17 cellular contexts compared by ENCODE assay signal in genomic region chr1:98278055-98278454, GRCh38.
"Had no signal": no experiment of that assay in that cellular context is flagged by ENCODE, and none has a peak within 500 bp of the region (broad histone marks: within the 10 kb centered on the region; RNA-seq: fewer than 3 reads in every experiment).

No MANE protein-coding gene starts in this region.

- H3K4me3 ChIP-seq: ovary, testis, uterus had no signal

- H3K27me3 Mint-ChIP-seq: activated CD4-positive, alpha-beta memory T cell treated with anti-CD3 and anti-CD28 coated beads, Interleukin-2, amount 10 ng/mL, durations not matched to agents 7 days and 5 days; dendritic cell treated with granulocyte-macrophage colony-stimulating factor and Interleukin-4, amounts not matched to agents 40 ng/mL and 50 ng/mL, for 4 days; effector memory CD8-positive, alpha-beta T cell; stimulated activated naive CD8-positive, alpha-beta T cell treated with anti-CD3 and anti-CD28 coated beads, Interleukin-15, amount 100 ng/mL, for 72 hours; T-cell had no signal

- H3K4me1 ChIP-seq: testis, uterus had no signal

- DNase-seq: activated CD4-positive, alpha-beta memory T cell treated with anti-CD3 and anti-CD28 coated beads, Interleukin-2, amount 10 ng/mL, durations not matched to agents 7 days and 5 days; activated CD4-positive, alpha-beta T cell treated with anti-CD3 and anti-CD28 coated beads for 36 hours; activated CD8-positive, alpha-beta memory T cell treated with anti-CD3 and anti-CD28 coated beads, Interleukin-2, amount 50 U/mL, for 4 hours; activated naive CD4-positive, alpha-beta T cell treated with anti-CD3 and anti-CD28 coated beads for 36 hours; activated T-cell treated with anti-CD3 and anti-CD28 coated beads, Interleukin-2, amount 50 U/mL, for 72 hours; central memory CD4-positive, alpha-beta T cell; effector memory CD8-positive, alpha-beta T cell; nephron progenitor cell; ovary; retina; stimulated activated CD4-positive, alpha-beta T cell treated with anti-CD3 and anti-CD28 coated beads, Interleukin-4, amount 100 ng/mL, for 4 hours; stimulated activated naive CD8-positive, alpha-beta T cell treated with anti-CD3 and anti-CD28 coated beads, Interleukin-15, amount 100 ng/mL, for 72 hours; T-cell; testis; uterus had no signal

- H3K4me3 Mint-ChIP-seq: activated CD4-positive, alpha-beta memory T cell treated with anti-CD3 and anti-CD28 coated beads, Interleukin-2, amount 10 ng/mL, durations not matched to agents 7 days and 5 days; activated CD4-positive, alpha-beta T cell treated with anti-CD3 and anti-CD28 coated beads for 36 hours; activated naive CD4-positive, alpha-beta T cell treated with anti-CD3 and anti-CD28 coated beads for 36 hours; activated T-cell treated with anti-CD3 and anti-CD28 coated beads, Interleukin-2, amount 50 U/mL, for 72 hours; dendritic cell treated with granulocyte-macrophage colony-stimulating factor and Interleukin-4, amounts not matched to agents 40 ng/mL and 50 ng/mL, for 4 days; effector memory CD8-positive, alpha-beta T cell; nephron progenitor cell; stimulated activated naive CD8-positive, alpha-beta T cell treated with anti-CD3 and anti-CD28 coated beads, Interleukin-15, amount 100 ng/mL, for 72 hours; T-cell had no signal

- H3K4me1 Mint-ChIP-seq: activated CD4-positive, alpha-beta memory T cell treated with anti-CD3 and anti-CD28 coated beads, Interleukin-2, amount 10 ng/mL, durations not matched to agents 7 days and 5 days; activated CD4-positive, alpha-beta T cell treated with anti-CD3 and anti-CD28 coated beads for 36 hours; nephron progenitor cell; stimulated activated naive CD8-positive, alpha-beta T cell treated with anti-CD3 and anti-CD28 coated beads, Interleukin-15, amount 100 ng/mL, for 72 hours; T-cell had no signal

- H3K36me3 ChIP-seq: ovary, uterus had no signal

- H3K27ac ChIP-seq: ovary, testis, uterus, VCaP had no signal

- ATAC-seq: activated CD4-positive, alpha-beta T cell treated with anti-CD3 and anti-CD28 coated beads for 36 hours; activated T-cell treated with anti-CD3 and anti-CD28 coated beads, Interleukin-2, amount 50 U/mL, for 72 hours; effector memory CD8-positive, alpha-beta T cell; stimulated activated naive CD8-positive, alpha-beta T cell treated with anti-CD3 and anti-CD28 coated beads, Interleukin-15, amount 100 ng/mL, for 72 hours; T-cell had no signal

- H3K27me3 ChIP-seq: ovary, testis, uterus had no signal

- H3K27ac Mint-ChIP-seq: activated CD4-positive, alpha-beta memory T cell treated with anti-CD3 and anti-CD28 coated beads, Interleukin-2, amount 10 ng/mL, durations not matched to agents 7 days and 5 days; activated CD4-positive, alpha-beta T cell treated with anti-CD3 and anti-CD28 coated beads for 36 hours; activated naive CD4-positive, alpha-beta T cell treated with anti-CD3 and anti-CD28 coated beads for 36 hours; activated T-cell treated with anti-CD3 and anti-CD28 coated beads, Interleukin-2, amount 50 U/mL, for 72 hours; dendritic cell treated with granulocyte-macrophage colony-stimulating factor and Interleukin-4, amounts not matched to agents 40 ng/mL and 50 ng/mL, for 4 days; effector memory CD8-positive, alpha-beta T cell; nephron progenitor cell; T-cell had no signal

- H3K9me3 ChIP-seq: ovary, testis, uterus had no signal

- H3K9me3 Mint-ChIP-seq: activated CD4-positive, alpha-beta memory T cell treated with anti-CD3 and anti-CD28 coated beads, Interleukin-2, amount 10 ng/mL, durations not matched to agents 7 days and 5 days; activated naive CD4-positive, alpha-beta T cell treated with anti-CD3 and anti-CD28 coated beads for 36 hours; effector memory CD8-positive, alpha-beta T cell; stimulated activated naive CD8-positive, alpha-beta T cell treated with anti-CD3 and anti-CD28 coated beads, Interleukin-15, amount 100 ng/mL, for 72 hours; T-cell had no signal

- H3K36me3 Mint-ChIP-seq: T-cell had no signal
